In genomic region chr7:126979722-126980121, GRCh38 we compare ENCODE assay signal across 27 cellular contexts.
DNase-seq lines count a peak whose midpoint lies in the region; ATAC-seq and TF ChIP-seq lines count a peak whose summit lies in the region.
"Had no signal": no experiment of that assay in that cellular context is flagged by ENCODE, and none has a peak within 500 bp of the region (broad histone marks: within the 10 kb centered on the region; RNA-seq: fewer than 3 reads in every experiment).

No MANE protein-coding gene starts in this region.

- H3K4me3 ChIP-seq in NB4 (ENCODE audit: low read depth, low read length), result no peak overlapping the region
- H3K4me3 ChIP-seq: A549, SK-N-MC had no signal

- no peak overlapping the region for H3K4me3 Mint-ChIP-seq in glutamatergic neuron (ENCODE audit: unreplicated experiment)
- H3K4me3 Mint-ChIP-seq: B cell; CD8-positive, alpha-beta T cell had no signal

- H3K4me1 Mint-ChIP-seq in glutamatergic neuron (ENCODE audit: low read depth, unreplicated experiment), result peaks cover 15% of the 10 kb centered on the region
- H3K4me1 Mint-ChIP-seq: B cell had no signal

- no peak for TF ChIP-seq CTCF in NB4 (IDR thresholded peaks at IDR 0.05; ENCODE audit: low read depth, low read length)
- no peak for TF ChIP-seq CTCF in glutamatergic neuron (IDR thresholded peaks at IDR 0.05; ENCODE audit: partially characterized antibody, unreplicated experiment)

- DNase-seq in AML-193 (lab: John Stamatoyannopoulos, UW) (peak; percentile 86 to 90), H4 (ENCODE audit: low spot score) (peak; percentile 15), NB4 (ENCODE audit: low read depth) (peak; percentile 80), glutamatergic neuron (no peak), SW480 (ENCODE audit: low spot score) (no peak)
- DNase-seq: CD8-positive, alpha-beta T cell; DMS 273 treated with DMSO at 0.1 percent for 48 hours; DMS79; EL; GDM1; IMR-90; KG1; MM.1S; NCI-H1105 treated with DMSO at 0.1 percent for 48 hours; NCI-H146; NCI-H1930; NCI-H2107; NCI-H526 treated with DMSO at 0.1 percent for 48 hours; SHP77; T-helper 2 cell had no signal

- TF ChIP-seq POLR2A in NB4 (IDR thresholded peaks at IDR 0.05; ENCODE audit: extremely low read depth, insufficient read length), result no peak

- ATAC-seq in HG03432 (IDR thresholded peaks at IDR 0.05; ENCODE audit: unreplicated experiment), result no peak
- ATAC-seq in HG02759 (IDR thresholded peaks at IDR 0.05; ENCODE audit: unreplicated experiment), result no peak
- ATAC-seq: A549; CD8-positive, alpha-beta T cell; HCT116; Panc1 had no signal

- H3K9me3 Mint-ChIP-seq in glutamatergic neuron (ENCODE audit: unreplicated experiment), result peaks cover 4% of the 10 kb centered on the region
- H3K9me3 Mint-ChIP-seq: CD8-positive, alpha-beta T cell had no signal

- peaks cover 3% of the 10 kb centered on the region for H3K27me3 Mint-ChIP-seq in glutamatergic neuron (ENCODE audit: unreplicated experiment)
- H3K27me3 Mint-ChIP-seq: B cell had no signal

- peak overlapping the region; percentile 48 for H3K27ac Mint-ChIP-seq in glutamatergic neuron (ENCODE audit: unreplicated experiment)
- H3K27ac Mint-ChIP-seq: B cell; CD8-positive, alpha-beta T cell had no signal

- peaks cover 6% of the 10 kb centered on the region for H3K36me3 Mint-ChIP-seq in glutamatergic neuron (ENCODE audit: unreplicated experiment)
- H3K36me3 Mint-ChIP-seq: CD8-positive, alpha-beta T cell had no signal

Comparison
In these comparisons a context has a peak if more than half of its experiments do, and no peak if none do; other contexts are left out.
1. DNase-seq: peak in AML-193 (2 of 2), H4 (single experiment) and NB4 (single experiment); none in glutamatergic neuron (single experiment) and SW480 (single experiment).